Comparison of ENCODE assay signal across 2 cellular contexts in the genomic region with DNA sequence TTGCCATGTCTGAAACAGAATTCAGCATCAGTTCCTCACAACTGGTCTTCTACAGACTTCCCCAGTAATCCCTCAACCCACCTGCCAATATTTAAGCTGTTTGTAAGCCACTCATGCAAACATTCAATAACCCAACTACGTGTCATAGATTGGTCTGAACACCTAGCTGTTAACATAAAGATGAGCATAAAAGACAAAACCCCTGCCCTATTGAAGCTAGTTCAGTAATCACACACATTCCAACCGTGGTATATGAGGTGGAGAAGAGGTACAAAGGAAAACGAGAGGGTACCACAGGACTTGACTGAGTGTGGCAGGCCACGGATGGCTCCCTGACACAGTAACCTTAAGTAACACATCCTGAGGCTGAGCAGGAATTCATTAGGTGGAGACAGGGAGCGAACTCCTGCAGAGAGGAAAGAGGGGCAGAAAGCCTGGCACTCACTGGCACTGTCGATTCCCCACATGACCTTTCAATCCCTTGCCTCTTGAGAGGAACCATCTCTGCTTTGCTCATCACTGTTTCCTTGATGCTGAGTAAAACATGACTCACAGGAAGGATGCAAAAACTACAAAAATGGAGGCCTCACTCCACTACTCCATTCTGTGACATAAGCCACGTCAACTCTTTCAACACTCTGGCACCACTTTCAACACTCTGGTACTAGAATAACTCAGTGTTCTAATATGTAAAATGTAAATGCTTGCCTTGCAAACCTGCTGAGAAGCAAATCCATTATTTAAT.
A peak's percentile ranks its signal among the peaks of the same experiment; 100 is the strongest.
TF ChIP-seq lines count a peak whose summit lies in the region.

No MANE protein-coding gene starts in this region.

TF ChIP-seq in SK-N-SH, 30 proteins besides CTCF, POLR2A, EP300 and RAD21 (continued from another document):
- no peak for TF ChIP-seq ZBTB33 (IDR thresholded peaks at IDR 0.05; ENCODE audit: borderline replicate concordance, low read depth)
- no peak for TF ChIP-seq POLR2AphosphoS5 (IDR thresholded peaks at IDR 0.05; ENCODE audit: low read depth, low read length)
- no peak for TF ChIP-seq NRF1 (IDR thresholded peaks at IDR 0.05; ENCODE audit: low read depth, low read length)
- no peak for TF ChIP-seq GATA2 (CRISPR knock-in tag; IDR thresholded peaks at IDR 0.05)
- peak; percentile 25; the same call in 1 of the 2 replicates for TF ChIP-seq PBX3 (IDR thresholded peaks at IDR 0.05)
- no peak for TF ChIP-seq ELF1 (IDR thresholded peaks at IDR 0.05)
- TF ChIP-seq TCF12 (IDR thresholded peaks at IDR 0.05) = no peak
- TF ChIP-seq USF1 (IDR thresholded peaks at IDR 0.05; ENCODE audit: borderline replicate concordance, low read depth) = no peak
- peak; percentile 45 for TF ChIP-seq GABPA (IDR thresholded peaks at IDR 0.05; ENCODE audit: low read depth)
- no peak for TF ChIP-seq REST (IDR thresholded peaks at IDR 0.05; ENCODE audit: low read depth, low read length)
- TF ChIP-seq, protein P1, sequence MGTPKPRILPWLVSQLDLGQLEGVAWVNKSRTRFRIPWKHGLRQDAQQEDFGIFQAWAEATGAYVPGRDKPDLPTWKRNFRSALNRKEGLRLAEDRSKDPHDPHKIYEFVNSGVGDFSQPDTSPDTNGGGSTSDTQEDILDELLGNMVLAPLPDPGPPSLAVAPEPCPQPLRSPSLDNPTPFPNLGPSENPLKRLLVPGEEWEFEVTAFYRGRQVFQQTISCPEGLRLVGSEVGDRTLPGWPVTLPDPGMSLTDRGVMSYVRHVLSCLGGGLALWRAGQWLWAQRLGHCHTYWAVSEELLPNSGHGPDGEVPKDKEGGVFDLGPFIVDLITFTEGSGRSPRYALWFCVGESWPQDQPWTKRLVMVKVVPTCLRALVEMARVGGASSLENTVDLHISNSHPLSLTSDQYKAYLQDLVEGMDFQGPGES (IDR thresholded peaks at IDR 0.05; ENCODE audit: low read depth, low read length) = no peak
- no peak for TF ChIP-seq RCOR1 (IDR thresholded peaks at IDR 0.05; ENCODE audit: low read length)

TF ChIP-seq in SK-N-SH treated with all-trans-retinoic acid at 6 μM for 48 hours, 23 proteins besides CTCF, POLR2A, EP300 and RAD21 (continued from another document):
- TF ChIP-seq, protein P2, sequence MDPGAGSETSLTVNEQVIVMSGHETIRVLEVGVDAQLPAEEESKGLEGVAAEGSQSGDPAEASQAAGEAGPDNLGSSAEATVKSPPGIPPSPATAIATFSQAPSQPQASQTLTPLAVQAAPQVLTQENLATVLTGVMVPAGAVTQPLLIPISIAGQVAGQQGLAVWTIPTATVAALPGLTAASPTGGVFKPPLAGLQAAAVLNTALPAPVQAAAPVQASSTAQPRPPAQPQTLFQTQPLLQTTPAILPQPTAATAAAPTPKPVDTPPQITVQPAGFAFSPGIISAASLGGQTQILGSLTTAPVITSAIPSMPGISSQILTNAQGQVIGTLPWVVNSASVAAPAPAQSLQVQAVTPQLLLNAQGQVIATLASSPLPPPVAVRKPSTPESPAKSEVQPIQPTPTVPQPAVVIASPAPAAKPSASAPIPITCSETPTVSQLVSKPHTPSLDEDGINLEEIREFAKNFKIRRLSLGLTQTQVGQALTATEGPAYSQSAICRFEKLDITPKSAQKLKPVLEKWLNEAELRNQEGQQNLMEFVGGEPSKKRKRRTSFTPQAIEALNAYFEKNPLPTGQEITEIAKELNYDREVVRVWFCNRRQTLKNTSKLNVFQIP (CRISPR knock-in tag; IDR thresholded peaks at IDR 0.05; ENCODE audit: borderline replicate concordance, low read depth) = no peak
- TF ChIP-seq PATZ1 (CRISPR knock-in tag; IDR thresholded peaks at IDR 0.05; ENCODE audit: borderline replicate concordance) (no peak), RARB (CRISPR knock-in tag; IDR thresholded peaks at IDR 0.05) (no peak), ZNF8 (CRISPR knock-in tag; IDR thresholded peaks at IDR 0.05) (no peak), ZFP30 (CRISPR knock-in tag; IDR thresholded peaks at IDR 0.05) (no peak), TOX (CRISPR knock-in tag; IDR thresholded peaks at IDR 0.05; ENCODE audit: borderline replicate concordance) (no peak), CSDC2 (CRISPR knock-in tag; IDR thresholded peaks at IDR 0.05) (no peak), ZNF565 (CRISPR knock-in tag; conservative IDR thresholded peaks at IDR 0.05; ENCODE audit: low read depth) (no peak), ZNF70 (CRISPR knock-in tag; IDR thresholded peaks at IDR 0.05) (no peak)
- TF ChIP-seq, protein P3, sequence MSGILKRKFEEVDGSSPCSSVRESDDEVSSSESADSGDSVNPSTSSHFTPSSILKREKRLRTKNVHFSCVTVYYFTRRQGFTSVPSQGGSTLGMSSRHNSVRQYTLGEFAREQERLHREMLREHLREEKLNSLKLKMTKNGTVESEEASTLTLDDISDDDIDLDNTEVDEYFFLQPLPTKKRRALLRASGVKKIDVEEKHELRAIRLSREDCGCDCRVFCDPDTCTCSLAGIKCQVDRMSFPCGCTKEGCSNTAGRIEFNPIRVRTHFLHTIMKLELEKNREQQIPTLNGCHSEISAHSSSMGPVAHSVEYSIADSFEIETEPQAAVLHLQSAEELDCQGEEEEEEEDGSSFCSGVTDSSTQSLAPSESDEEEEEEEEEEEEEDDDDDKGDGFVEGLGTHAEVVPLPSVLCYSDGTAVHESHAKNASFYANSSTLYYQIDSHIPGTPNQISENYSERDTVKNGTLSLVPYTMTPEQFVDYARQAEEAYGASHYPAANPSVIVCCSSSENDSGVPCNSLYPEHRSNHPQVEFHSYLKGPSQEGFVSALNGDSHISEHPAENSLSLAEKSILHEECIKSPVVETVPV (CRISPR knock-in tag; IDR thresholded peaks at IDR 0.05) = no peak
